8 cellular contexts compared by ENCODE assay signal in the genomic region with DNA sequence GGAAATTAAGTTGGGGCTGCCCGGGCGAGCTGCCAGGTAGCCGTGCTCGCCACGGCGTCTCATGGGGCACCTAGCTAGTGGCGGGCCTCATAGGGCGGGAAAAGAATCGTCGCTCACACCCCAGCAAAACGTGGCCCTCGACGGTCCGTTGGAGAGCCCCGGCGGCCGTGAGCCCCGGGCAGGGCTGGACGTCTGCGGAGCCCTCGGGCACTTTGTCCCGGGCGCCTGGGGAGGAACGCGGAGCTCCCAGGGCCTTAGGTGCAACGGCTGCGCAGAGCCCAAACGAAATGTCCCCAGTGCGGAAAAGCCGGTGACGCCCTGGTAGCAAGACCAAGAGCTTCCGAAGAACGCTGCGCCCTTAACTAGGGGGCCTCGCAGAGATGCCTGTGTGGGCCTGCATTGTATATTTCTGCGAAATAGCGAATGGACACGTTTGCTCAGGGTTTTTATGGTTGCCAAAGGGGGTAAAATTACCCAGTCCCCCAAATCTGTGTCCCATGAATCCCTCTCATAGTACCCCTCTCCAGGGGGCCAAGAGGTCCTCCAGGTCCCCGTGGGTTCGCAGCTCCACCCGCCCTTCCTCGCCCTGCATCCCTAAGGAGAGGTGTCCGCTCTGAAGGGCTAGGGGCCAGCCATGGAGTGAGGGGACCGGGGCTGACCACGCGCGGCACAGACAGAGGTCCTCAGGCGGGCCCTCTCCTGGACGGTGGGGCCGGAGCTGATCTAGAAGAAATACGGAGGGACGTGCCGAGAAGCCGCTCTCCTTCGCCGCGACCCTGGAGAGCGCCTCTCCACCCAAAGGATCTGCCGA. TPM values are rescaled to one million over a fixed set of nuclear protein-coding genes. Genes with fewer than 3 reads are reported as not detected.
DNase-seq lines count a peak whose midpoint lies in the region; FAIRE-seq lines count a peak whose summit lies in the region.

No MANE protein-coding gene starts in this region.

- H3K9me2 ChIP-seq in Karpas-422 (replicated peaks; ENCODE audit: insufficient read depth, low read length): no peaks in the 10 kb centered on the region

- peak overlapping the region; percentile 99 for H3K9ac ChIP-seq in Karpas-422 (ENCODE audit: low read length)

- DNase-seq in Karpas-422: no peak
- DNase-seq in activated naive CD4-positive, alpha-beta T cell treated with anti-CD3 and anti-CD28 coated beads, Interleukin-2, amount 50 U/mL, for 16 hours: peak; percentile 39
- DNase-seq in stimulated activated naive CD4-positive, alpha-beta T cell (lab: John Stamatoyannopoulos, UW): peak in 4 of 6 experiments; percentile 15 to 67 (median 46)
- DNase-seq in RCC 7860 (ENCODE audit: low spot score): no peak
- DNase-seq in AG08396 (ENCODE audit: low spot score): no peak
- DNase-seq in SW480 (ENCODE audit: low spot score): no peak
- DNase-seq in Ammon's horn (ENCODE audit: low spot score): no peak

- peak overlapping the region; percentile 74 for H3K4me2 ChIP-seq in Karpas-422 (ENCODE audit: low read depth, low read length, poor library complexity, severe bottlenecking)

- H3K79me2 ChIP-seq in Karpas-422 (ENCODE audit: low read length): peaks cover 44% of the 10 kb centered on the region

- peak overlapping the region; percentile 81; the same call in 1 of the 2 replicates for H3K4me3 ChIP-seq in Karpas-422 (ENCODE audit: low read length)

- no peaks in the 10 kb centered on the region for H3K9me3 ChIP-seq in Karpas-422 (ENCODE audit: low read length)

- H3K27me3 ChIP-seq in Karpas-422 (ENCODE audit: low read length) (no peaks in the 10 kb centered on the region), layer of hippocampus (ENCODE audit: control insufficient read depth, insufficient read depth, low read length) (no peaks in the 10 kb centered on the region)

- H3K4me1 ChIP-seq in Karpas-422 (ENCODE audit: low read length): peaks cover 29% of the 10 kb centered on the region

- H4K20me1 ChIP-seq in Karpas-422 (ENCODE audit: insufficient read depth, low read depth, low read length): peaks cover 14% of the 10 kb centered on the region

- no peak overlapping the region for H3K27ac ChIP-seq in Karpas-422 (ENCODE audit: low read length)
- H3K27ac ChIP-seq in layer of hippocampus (ENCODE audit: low read depth, low read length): peak overlapping the region; percentile 38

- H3K36me3 ChIP-seq in Karpas-422 (ENCODE audit: insufficient read depth, low read length): no peaks in the 10 kb centered on the region

- H2AFZ ChIP-seq in Karpas-422 (ENCODE audit: low read length): no peak overlapping the region

- no peak for FAIRE-seq in RCC 7860 (lab: Jason Lieb, UNC)

RNA-seq across cellular contexts. Expression of gene SFMBT2, which starts 1.0 kb away (rescaled TPM):
- total RNA-seq in Karpas-422 (2014; rRNA removed; shearing (Covaris generic); ENCODE audit: low replicate concordance): 28.8 and 41.5 TPM in 2 replicates

Comparison
In these comparisons a context has a peak if more than half of its experiments do, and no peak if none do; other contexts are left out.
1. DNase-seq: peak in activated naive CD4-positive, alpha-beta T cell treated with anti-CD3 and anti-CD28 coated beads, Interleukin-2, amount 50 U/mL, for 16 hours (single experiment) and stimulated activated naive CD4-positive, alpha-beta T cell (4 of 6); none in Karpas-422 (single experiment), RCC 7860 (single experiment), AG08396 (single experiment), SW480 (single experiment) and Ammon's horn (single experiment).